Comparison of ENCODE assay signal across 8 cellular contexts in genomic region chr7:12623885-12624498, GRCh38. TPM values are rescaled to one million over a fixed set of nuclear protein-coding genes. Genes with fewer than 3 reads are reported as not detected.
DNase-seq lines count a peak whose midpoint lies in the region; ATAC-seq, FAIRE-seq and TF ChIP-seq lines count a peak whose summit lies in the region.

No MANE protein-coding gene starts in this region.

- H3K27ac Mint-ChIP-seq in astrocyte (ENCODE audit: unreplicated experiment) = no peak overlapping the region

- H3K36me3 ChIP-seq in astrocyte (ENCODE audit: insufficient read depth, low read length) = no peaks in the 10 kb centered on the region

- no peaks in the 10 kb centered on the region for H4K20me1 ChIP-seq in astrocyte (ENCODE audit: insufficient read depth, low read length)

- H3K4me1 Mint-ChIP-seq in astrocyte (ENCODE audit: low read depth, unreplicated experiment) = peaks cover 5% of the 10 kb centered on the region

- no peaks in the 10 kb centered on the region for H3K79me2 ChIP-seq in astrocyte (ENCODE audit: insufficient read depth, low read length)

- H3K4me1 ChIP-seq in astrocyte (ENCODE audit: insufficient read depth, low read length) = no peaks in the 10 kb centered on the region

- H3K27ac ChIP-seq in astrocyte (ENCODE audit: low read depth, low read length) = no peak overlapping the region

- TF ChIP-seq CTCF in AG09309 (IDR thresholded peaks at IDR 0.05; ENCODE audit: control insufficient read depth, insufficient read depth, low read depth, low read length, missing control alignments) (peak; percentile 73), astrocyte (IDR thresholded peaks at IDR 0.05; ENCODE audit: insufficient read depth, low read depth, low read length) (peak; percentile 80)

- H3K4me3 Mint-ChIP-seq in astrocyte (ENCODE audit: unreplicated experiment) = no peak overlapping the region

- H3K4me3 ChIP-seq in AG09309 (ENCODE audit: control insufficient read depth, low read depth, low read length) (no peak overlapping the region), astrocyte (ENCODE audit: insufficient read depth, low read depth, low read length) (no peak overlapping the region)

- no peaks in the 10 kb centered on the region for H3K9me3 ChIP-seq in astrocyte (ENCODE audit: insufficient read depth, low read depth, low read length)

- H2AFZ ChIP-seq in astrocyte (ENCODE audit: low read depth, low read length) = no peak overlapping the region

- no peaks in the 10 kb centered on the region for H3K27me3 ChIP-seq in astrocyte (ENCODE audit: insufficient read depth, low read length)

- no peak for DNase-seq in AG09309 (ENCODE audit: low read depth)
- peak; percentile 2 for DNase-seq in MV-4-11 (lab: John Stamatoyannopoulos, UW)
- DNase-seq in astrocyte (ENCODE audit: low read depth) = no peak
- DNase-seq in lung microvascular endothelial cell (ENCODE audit: low read depth in 2 of 2) = peak; percentile 36
- no peak for DNase-seq in cortex of kidney (lab: John Stamatoyannopoulos, UW)
- no peak for DNase-seq in activated CD8-positive, alpha-beta memory T cell treated with anti-CD3 and anti-CD28 coated beads, Interleukin-2, amount 50 U/mL, for 4 hours

- H3K27me3 Mint-ChIP-seq in astrocyte (ENCODE audit: low read depth, unreplicated experiment) = no peaks in the 10 kb centered on the region

- H3K9ac ChIP-seq in astrocyte (ENCODE audit: low read length) = no peak overlapping the region

- no peak for FAIRE-seq in astrocyte (lab: Jason Lieb, UNC)

- H3K9me3 Mint-ChIP-seq in astrocyte (ENCODE audit: unreplicated experiment) = no peaks in the 10 kb centered on the region

- ATAC-seq in GM18517 (IDR thresholded peaks at IDR 0.05; ENCODE audit: unreplicated experiment) (peak; percentile 64), GM18520 (IDR thresholded peaks at IDR 0.05; ENCODE audit: unreplicated experiment) (no peak)

- H3K4me2 ChIP-seq in astrocyte (ENCODE audit: low read length) = no peak overlapping the region

- no peaks in the 10 kb centered on the region for H3K36me3 Mint-ChIP-seq in astrocyte (ENCODE audit: low read depth, unreplicated experiment)

RNA-seq across cellular contexts. Expression of gene SCIN, which starts 53.5 kb away (rescaled TPM):
- 0.27 TPM in 1 of 2 replicates, not detected in the other for total RNA-seq in astrocyte
- not detected in 2 replicates for total RNA-seq in lung microvascular endothelial cell

Comparison
In these comparisons a context has a peak if more than half of its experiments do, and no peak if none do; other contexts are left out.
1. DNase-seq: peak in MV-4-11 (single experiment) and lung microvascular endothelial cell (2 of 2); none in AG09309 (single experiment), astrocyte (single experiment), cortex of kidney (single experiment) and activated CD8-positive, alpha-beta memory T cell treated with anti-CD3 and anti-CD28 coated beads, Interleukin-2, amount 50 U/mL, for 4 hours (single experiment).